Comparison of ENCODE assay signal across 9 cellular contexts in genomic region chr1:159790237-159790917, GRCh38. TPM values are rescaled to one million over a fixed set of nuclear protein-coding genes. Genes with fewer than 3 reads are reported as not detected.
DNase-seq lines count a peak whose midpoint lies in the region; ATAC-seq and TF ChIP-seq lines count a peak whose summit lies in the region.
"Had no signal": no experiment of that assay in that cellular context is flagged by ENCODE, and none has a peak within 500 bp of the region (broad histone marks: within the 10 kb centered on the region; RNA-seq: fewer than 3 reads in every experiment).

No MANE protein-coding gene starts in this region.

- intact Hi-C loops in sciatic nerve (cut with DNase I): loop anchor here (10.0 kb wide), 1 partner anchor 104 kb away; no protein-coding TSS in a partner anchor

- H3K4me3 ChIP-seq in astrocyte of the cerebellum (ENCODE audit: low read depth, low read length): no peak overlapping the region
- H3K4me3 ChIP-seq: BLaER1 treated with 17β-estradiol and CSF1 and Interleukin-3, amounts not matched to agents 10 nM and 100 nM had no signal

- no peak for ATAC-seq in sciatic nerve
- no peak for ATAC-seq in HG03045 (IDR thresholded peaks at IDR 0.05; ENCODE audit: unreplicated experiment)

- in situ Hi-C loops in KBM-7 (cut with MboI; ENCODE audit: low pct_unique_long_range_greater_than_20kb, low sequenced_read_pairs) (loop anchor here (10.0 kb wide), 2 partner anchors 104 to 214 kb away; no protein-coding TSS in a partner anchor), astrocyte of the cerebellum (cut with HindIII; ENCODE audit: low sequenced_read_pairs) (loop anchor here (25.0 kb wide), 1 partner anchor 222 kb away; no protein-coding TSS in a partner anchor)

- CTCF ChIA-PET in RWPE1 (lab: Yijun Ruan, JAX): interaction anchor here (0.8 to 1.3 kb wide), 3 partner anchors 9 to 10 kb away, joined by 4 to 6 read pairs (median 5); partner anchors contain the start of gene DUSP23

- H3K27ac ChIP-seq in RWPE1: no peak overlapping the region
- H3K27ac ChIP-seq: BLaER1 treated with 17β-estradiol and CSF1 and Interleukin-3, amounts not matched to agents 10 nM and 100 nM had no signal

- DNase-seq in NCI-H1417 (lab: John Stamatoyannopoulos, UW) (peak; percentile 20 to 67 (median 43)), NCI-H1417 treated with DMSO at 0.1 percent for 48 hours (lab: John Stamatoyannopoulos, UW) (no peak), KBM-7 (peak; percentile 45), astrocyte of the cerebellum (ENCODE audit: low read depth) (no peak), midbrain (lab: John Stamatoyannopoulos, UW) (peak; percentile 5), RWPE1 (ENCODE audit: low spot score) (no peak), sciatic nerve (ENCODE audit: low spot score) (no peak)

- TF ChIP-seq CTCF in astrocyte of the cerebellum (IDR thresholded peaks at IDR 0.05; ENCODE audit: low read depth, low read length, missing control alignments): peak; percentile 66
- TF ChIP-seq CTCF in RWPE1 (conservative IDR thresholded peaks at IDR 0.05; ENCODE audit: low read depth): no peak

- POLR2A ChIA-PET in RWPE1 (lab: Yijun Ruan, JAX; ENCODE audit: low non-redundant PET): no interaction called here

RNA-seq across cellular contexts. Expression of gene DUSP23, which starts 9.6 kb away (rescaled TPM):
- total RNA-seq in sciatic nerve: 48.2 TPM

RNA-seq across cellular contexts. Expression of gene FCRL6, which starts 11.8 kb away (rescaled TPM):
- total RNA-seq in sciatic nerve: 1.2 TPM

RNA-seq across cellular contexts. Expression of gene SLAMF8, which starts 36.3 kb away (rescaled TPM):
- total RNA-seq in sciatic nerve: 3.3 TPM

Comparison
In these comparisons a context has a peak if more than half of its experiments do, and no peak if none do; other contexts are left out.
1. DNase-seq: peak in NCI-H1417 (3 of 3), KBM-7 (single experiment) and midbrain (single experiment); none in NCI-H1417 treated with DMSO at 0.1 percent for 48 hours (single experiment), astrocyte of the cerebellum (single experiment), RWPE1 (single experiment) and sciatic nerve (single experiment).